8 cellular contexts compared by ENCODE assay signal in genomic region chr20:43187476-43188233, GRCh38. TPM values are rescaled to one million over a fixed set of nuclear protein-coding genes. Genes with fewer than 3 reads are reported as not detected.
DNase-seq lines count a peak whose midpoint lies in the region; ATAC-seq, FAIRE-seq and TF ChIP-seq lines count a peak whose summit lies in the region.

No MANE protein-coding gene starts in this region.

- H3K56ac ChIP-seq in H1 (replicated peaks; ENCODE audit: insufficient read length, low read depth, low read length): no peak overlapping the region

- peak; percentile 5 for DNase-seq in BJ (ENCODE audit: low read depth)
- peak; percentile 73 for DNase-seq in GM23248
- peak; percentile 5 for DNase-seq in NCI-H446 treated with DMSO at 0.1 percent for 48 hours (lab: John Stamatoyannopoulos, UW)
- peak; percentile 79 for DNase-seq in activated CD4-positive, alpha-beta memory T cell treated with anti-CD3 and anti-CD28 coated beads for 36 hours
- peak; percentile 39 to 90 for DNase-seq in H1 (ENCODE audit: low read depth in 1 of 2, low spot score in 2 of 2)
- DNase-seq in lung (ENCODE audit: low spot score): peak; percentile 75
- peak; percentile 46 to 47 for DNase-seq in stimulated activated CD8-positive, alpha-beta memory T cell treated with anti-CD3 and anti-CD28 coated beads, Interleukin-15, amount 100 ng/mL, for 48 hours (ENCODE audit: low read depth in 2 of 2)

- TF ChIP-seq CTCF in BJ (IDR thresholded peaks at IDR 0.05; ENCODE audit: insufficient read depth, low read depth, low read length) (peak; percentile 93), H1 (IDR thresholded peaks at IDR 0.05; ENCODE audit: control extremely low read depth in 1 of 3, insufficient read depth in 1 of 3, low read depth in 1 of 3, low read length in 3 of 3) (peak; percentile 74 to 85 (median 81)), lung (IDR thresholded peaks at IDR 0.05; ENCODE audit: control extremely low read depth, extremely low read depth) (peak; percentile 70)

- no peaks in the 10 kb centered on the region for H3K9me2 ChIP-seq in GM23248 (ENCODE audit: insufficient read depth)

- H3K9ac ChIP-seq in GM23248: no peak overlapping the region
- no peak overlapping the region for H3K9ac ChIP-seq in H1 (replicated peaks in 1 of 4; ENCODE audit: extremely low read depth in 1 of 4, low read depth in 3 of 4, low read length in 3 of 4)

- POLR2A ChIA-PET in BJ (lab: Charles Lee) (no interaction called here), H1 (lab: Charles Lee; ENCODE audit: partially characterized antibody) (interaction anchor here (1.6 kb wide), 1 partner anchor 415 kb away, joined by 3 read pairs; no protein-coding TSS in a partner anchor)
- POLR2A ChIA-PET in activated CD4-positive, alpha-beta memory T cell treated with anti-CD3 and anti-CD28 coated beads for 36 hours (lab: Charles Lee): no interaction called here

- CTCF ChIA-PET in BJ (lab: Yijun Ruan, JAX): interaction anchor here (0.6 to 2.1 kb wide), 11 partner anchors 14 to 1490 kb away, joined by 3 to 16 read pairs (median 3); no protein-coding TSS in a partner anchor
- CTCF ChIA-PET in activated CD4-positive, alpha-beta memory T cell treated with anti-CD3 and anti-CD28 coated beads for 36 hours (lab: Charles Lee): interaction anchor here (0.6 to 2.4 kb wide), 4 partner anchors 30 to 1449 kb away, joined by 3 to 5 read pairs (median 3); no protein-coding TSS in a partner anchor
- CTCF ChIA-PET in H1 (lab: Charles Lee; ENCODE audit: partially characterized antibody): interaction anchor here (0.6 to 2.9 kb wide), 19 partner anchors 10 to 1008 kb away, joined by 3 to 10 read pairs (median 3); no protein-coding TSS in a partner anchor

- intact Hi-C loops in activated CD4-positive, alpha-beta memory T cell treated with anti-CD3 and anti-CD28 coated beads for 36 hours (cut with micrococcal nuclease): loop anchor here (1.0 to 2.0 kb wide), 3 partner anchors 221 to 1453 kb away; no protein-coding TSS in a partner anchor

- no peaks in the 10 kb centered on the region for H3K9me3 Mint-ChIP-seq in activated CD4-positive, alpha-beta memory T cell treated with anti-CD3 and anti-CD28 coated beads for 36 hours

- FAIRE-seq in H1 (lab: Jason Lieb, UNC): no peak

- H3K4me1 ChIP-seq in GM23248 (ENCODE audit: insufficient read depth) (no peaks in the 10 kb centered on the region), H1 (replicated peaks in 1 of 4; ENCODE audit: control insufficient read depth in 3 of 4, insufficient read depth in 4 of 4, low read length in 3 of 4) (peaks cover 2 to 6% (median 4%) of the 10 kb centered on the region in 4 experiments; a peak in 5 of 7 replicates), lung (ENCODE audit: control insufficient read depth in 2 of 2, insufficient read depth in 2 of 2, low read length in 2 of 2) (no peaks in the 10 kb centered on the region)

- no peak overlapping the region for H2BK12ac ChIP-seq in H1 (ENCODE audit: low read depth, low read length)

- H3F3A ChIP-seq in GM23248 (ENCODE audit: insufficient read depth): no peaks in the 10 kb centered on the region

- no peak for TF ChIP-seq EP300 in H1 (IDR thresholded peaks at IDR 0.05; ENCODE audit: borderline replicate concordance in 1 of 2, low read depth in 2 of 2, low read length in 2 of 2)

- no peaks in the 10 kb centered on the region for H4K20me1 ChIP-seq in GM23248 (ENCODE audit: insufficient read depth)
- H4K20me1 ChIP-seq in H1 (replicated peaks in 1 of 2; ENCODE audit: control insufficient read depth in 1 of 2, insufficient read depth in 2 of 2, low read length in 2 of 2): peaks cover 0 to 3% of the 10 kb centered on the region in 2 experiments

- no peaks in the 10 kb centered on the region for H3K36me3 ChIP-seq in BJ (ENCODE audit: control insufficient read depth, insufficient read depth, low read length)
- H3K36me3 ChIP-seq in GM23248 (ENCODE audit: low read depth): no peaks in the 10 kb centered on the region
- H3K36me3 ChIP-seq in H1 (ENCODE audit: control insufficient read depth in 2 of 4, insufficient read depth in 4 of 4, low read length in 3 of 4): no peaks in the 10 kb centered on the region
- no peaks in the 10 kb centered on the region for H3K36me3 ChIP-seq in lung (ENCODE audit: control insufficient read depth in 2 of 2, insufficient read depth in 2 of 2, low read length in 2 of 2)

- H3K27ac ChIP-seq in GM23248 (no peak overlapping the region), H1 (ENCODE audit: low read depth, low read length) (no peak overlapping the region), lung (ENCODE audit: low read depth in 1 of 2, low read length in 1 of 2) (no peak overlapping the region)

- 9% methylated on average over 23 to 24 of the region's 24 CpGs for WGBS in GM23248 (ENCODE audit: low coverage in 1 of 2, low lambda C conversion rate in 2 of 2, missing lambda C conversion rate in 2 of 2), 2 experiments
- WGBS in H1 (ENCODE audit: extremely low coverage in 1 of 2, insufficient coverage in 1 of 2, insufficient read length in 1 of 2, insufficient replicate concordance in 2 of 2, low coverage in 1 of 2, low lambda C conversion rate in 2 of 2, missing lambda C conversion rate in 1 of 2), 2 experiments: 10% methylated on average over 24 of the region's 24 CpGs; no CpG with 5 or more reads in 1 of the 2 experiments
- WGBS in lung, 2 donors: 6 to 7% methylated on average over 24 of the region's 24 CpGs

- in situ Hi-C loops in GM23248 (cut with MboI): loop anchor here (10.0 kb wide), 1 partner anchor 1443 kb away; no protein-coding TSS in a partner anchor

- H3K18ac ChIP-seq in H1 (ENCODE audit: extremely low read depth, low read length): no peak overlapping the region

- H2BK5ac ChIP-seq in H1 (ENCODE audit: low read depth, low read length): no peak overlapping the region

- H3K27ac Mint-ChIP-seq in activated CD4-positive, alpha-beta memory T cell treated with anti-CD3 and anti-CD28 coated beads for 36 hours: no peak overlapping the region

- TF ChIP-seq POLR2A in H1 (IDR thresholded peaks at IDR 0.05; ENCODE audit: control extremely low read depth in 1 of 2, low read depth in 2 of 2, low read length in 2 of 2): no peak

- H2AFZ ChIP-seq in GM23248 (no peak overlapping the region), H1 (ENCODE audit: low read length) (no peak overlapping the region)

- H3K4me3 ChIP-seq in BJ (ENCODE audit: low read depth, low read length): no peak overlapping the region
- no peak overlapping the region for H3K4me3 ChIP-seq in GM23248
- H3K4me3 ChIP-seq in H1 (ENCODE audit: extremely low read depth in 1 of 4, insufficient read depth in 2 of 4, low read depth in 3 of 4, low read length in 4 of 4): peak overlapping the region; percentile 30 to 79 (median 52); a peak in 7 of 8 replicates
- no peak overlapping the region for H3K4me3 ChIP-seq in lung

- no peak overlapping the region for H4K8ac ChIP-seq in H1 (ENCODE audit: extremely low read depth, insufficient read depth, low read length)

- no peaks in the 10 kb centered on the region for H3K79me1 ChIP-seq in H1 (ENCODE audit: low read depth, low read length)

- H2BK20ac ChIP-seq in H1 (ENCODE audit: low read length): no peak overlapping the region

- no peak overlapping the region for H4K5ac ChIP-seq in H1 (ENCODE audit: insufficient read length, low read depth, low read length)

- no peak overlapping the region for H3K23ac ChIP-seq in H1 (ENCODE audit: insufficient read length)

- H3K36me3 Mint-ChIP-seq in activated CD4-positive, alpha-beta memory T cell treated with anti-CD3 and anti-CD28 coated beads for 36 hours: no peaks in the 10 kb centered on the region

- H3K4ac ChIP-seq in H1 (replicated peaks; ENCODE audit: insufficient read length, low read depth, low read length): no peak overlapping the region

- peaks cover 15% of the 10 kb centered on the region for H3K27me3 ChIP-seq in BJ (ENCODE audit: control insufficient read depth, insufficient read depth, low read length)
- peaks cover 46% of the 10 kb centered on the region for H3K27me3 ChIP-seq in GM23248 (replicated peaks; ENCODE audit: insufficient read depth)
- peaks cover 25 to 39% (median 35%) of the 10 kb centered on the region in 4 experiments for H3K27me3 ChIP-seq in H1 (replicated peaks in 1 of 4; ENCODE audit: control insufficient read depth in 3 of 4, extremely low read depth in 1 of 4, insufficient read depth in 3 of 4, low read length in 3 of 4)
- peaks cover 16% of the 10 kb centered on the region for H3K27me3 ChIP-seq in lung (ENCODE audit: control insufficient read depth, insufficient read depth)

- no peaks in the 10 kb centered on the region for H3K79me2 ChIP-seq in GM23248 (ENCODE audit: insufficient read depth)
- H3K79me2 ChIP-seq in H1 (ENCODE audit: control insufficient read depth in 1 of 2, insufficient read depth in 2 of 2, low read length in 2 of 2): no peaks in the 10 kb centered on the region

- peaks cover 13% of the 10 kb centered on the region; the same call in 1 of the 2 replicates for H3K23me2 ChIP-seq in H1 (ENCODE audit: low read depth, low read length)

- H3K9me3 ChIP-seq in GM23248 (ENCODE audit: low read depth) (no peaks in the 10 kb centered on the region), H1 (ENCODE audit: insufficient read depth in 2 of 2, low read depth in 1 of 2, low read length in 1 of 2) (no peaks in the 10 kb centered on the region), lung (ENCODE audit: control insufficient read depth in 2 of 2, insufficient read depth in 1 of 2, low read length in 1 of 2) (peaks cover 0 to 3% of the 10 kb centered on the region in 2 donors)

- ATAC-seq in lung (ENCODE audit: insufficient read depth, low FRiP score) (no peak), HG03025 (IDR thresholded peaks at IDR 0.05; ENCODE audit: low FRiP score, unreplicated experiment) (no peak)

- H3K4me2 ChIP-seq in GM23248 (ENCODE audit: unreplicated experiment) (no peak overlapping the region), H1 (ENCODE audit: insufficient read depth in 1 of 2, low read depth in 2 of 2, low read length in 2 of 2) (peak overlapping the region; percentile 63 to 97)

- H3K14ac ChIP-seq in H1 (ENCODE audit: insufficient read length): no peak overlapping the region

- H2BK15ac ChIP-seq in H1 (ENCODE audit: low read length): no peak overlapping the region

- no peak overlapping the region for H2AK5ac ChIP-seq in H1 (ENCODE audit: low read depth, low read length)

- peaks cover 43% of the 10 kb centered on the region for H3K27me3 Mint-ChIP-seq in activated CD4-positive, alpha-beta memory T cell treated with anti-CD3 and anti-CD28 coated beads for 36 hours

- no peak overlapping the region for H3K4me3 Mint-ChIP-seq in activated CD4-positive, alpha-beta memory T cell treated with anti-CD3 and anti-CD28 coated beads for 36 hours

- no peak overlapping the region for H4K91ac ChIP-seq in H1 (replicated peaks; ENCODE audit: insufficient read length, low read length)

- TF ChIP-seq RAD21 in H1 (IDR thresholded peaks at IDR 0.05 in 1 of 2, conservative IDR thresholded peaks at IDR 0.05 in 1 of 2; ENCODE audit: low read depth in 2 of 2, low read length in 2 of 2): peak; percentile 89 to 90

- H3K4me1 Mint-ChIP-seq in activated CD4-positive, alpha-beta memory T cell treated with anti-CD3 and anti-CD28 coated beads for 36 hours (ENCODE audit: low read depth): peaks cover 8% of the 10 kb centered on the region

- no peak overlapping the region for H2BK120ac ChIP-seq in H1 (replicated peaks; ENCODE audit: low read depth, low read length)

RNA-seq across cellular contexts. Expression of gene PTPRT, which starts 2.1 kb away (rescaled TPM):
- polyA plus RNA-seq in BJ (2011; rRNA removed) (not detected in 2 replicates), GM23248 (2016; fragmentation: Nextera tagmentation; extraction: Ambion mirVana) (not detected in 2 replicates), H1 (2011; rRNA removed) (0.33 and 0.72 TPM in 2 replicates), lung (1 to 10 TPM in 1 of 2 donors, under 1 TPM in 1; 0.37 to 1.7 TPM)
- not detected in 2 replicates for polyA minus RNA-seq in BJ (2011; rRNA and poly(A)+ RNA removed)
- total RNA-seq in GM23248 (2014; rRNA removed; shearing (Covaris generic)): not detected in 2 replicates
- not detected for total RNA-seq in activated CD4-positive, alpha-beta memory T cell treated with anti-CD3 and anti-CD28 coated beads for 36 hours
- total RNA-seq in H1 (2021; fragmentation: NEBNext Ultra II Directional; extraction: Animal tissue kit (Norgen Biotek cat#: 25700)): 1.8 and 2.1 TPM in 2 replicates
- 0.30 TPM for polyA plus RNA-seq in H1 (2011; cell fraction: cytosol; rRNA removed)
- 2.6 TPM for polyA plus RNA-seq in H1 (2011; cell fraction: nucleus; rRNA removed)
- 0.45 to 0.87 TPM (median 0.56 TPM) in 4 replicates for polyA plus RNA-seq in H1 (2012, experiment 1 of 2)
- polyA plus RNA-seq in H1 (2012, experiment 2 of 2): 0.34 TPM
- polyA plus RNA-seq in H1 (2013, experiment 1 of 2): 0.41 TPM
- polyA plus RNA-seq in H1 (2013, experiment 2 of 2): 0.40 TPM
- 2.7 and 5.2 TPM in 2 replicates for polyA minus RNA-seq in H1 (2011; rRNA and poly(A)+ RNA removed)
- polyA minus RNA-seq in H1 (2011; cell fraction: cytosol; rRNA and poly(A)+ RNA removed): 0.44 TPM
- 10.8 TPM for polyA minus RNA-seq in H1 (2011; cell fraction: nucleus; rRNA and poly(A)+ RNA removed)
- 10 to 100 TPM; 10.6 to 13.8 TPM for total RNA-seq in lung

Comparison
In these comparisons a context has a peak if more than half of its experiments do, and no peak if none do; other contexts are left out.
1. DNase-seq: peak in every context shown above with its lines; median percentile 79 in activated CD4-positive, alpha-beta memory T cell treated with anti-CD3 and anti-CD28 coated beads for 36 hours; 75 in lung; 73 in GM23248; 64 in H1; 46 in stimulated activated CD8-positive, alpha-beta memory T cell treated with anti-CD3 and anti-CD28 coated beads, Interleukin-15, amount 100 ng/mL, for 48 hours; 5 in BJ; 5 in NCI-H446 treated with DMSO at 0.1 percent for 48 hours.
2. H3K4me3 ChIP-seq: peak in H1 (4 of 4); none in BJ (single experiment), GM23248 (single experiment) and lung (single experiment).
3. Peak in every context shown above with its lines, with median percentiles within 50 percentile points of each other: CTCF ChIP-seq.